Comparison of ENCODE assay signal across 11 cellular contexts in genomic region chr2:211879323-211879722, GRCh38.
A peak's percentile ranks its signal among the peaks of the same experiment; 100 is the strongest.
DNase-seq lines count a peak whose midpoint lies in the region; TF ChIP-seq lines count a peak whose summit lies in the region.
"Had no signal": no experiment of that assay in that cellular context is flagged by ENCODE, and none has a peak within 500 bp of the region (broad histone marks: within the 10 kb centered on the region; RNA-seq: fewer than 3 reads in every experiment).

No MANE protein-coding gene starts in this region.

- no peak overlapping the region for H3K4me2 ChIP-seq in PC-9

- H3F3A ChIP-seq in PC-9 (ENCODE audit: insufficient read depth, low read depth): no peaks in the 10 kb centered on the region

- CTCF ChIA-PET in PC-9 (lab: Charles Lee): no interaction called here

- TF ChIP-seq CTCF in GM12873 (IDR thresholded peaks at IDR 0.05; ENCODE audit: insufficient read depth, low read depth, low read length, missing control alignments): peak; percentile 6
- TF ChIP-seq CTCF in PC-9 (conservative IDR thresholded peaks at IDR 0.05): peak; percentile 47
- TF ChIP-seq CTCF in fibroblast of the aortic adventitia (IDR thresholded peaks at IDR 0.05; ENCODE audit: insufficient read depth, low read length): peak; percentile 36
- peak in 1 of 3 experiments; percentile 30 for TF ChIP-seq CTCF in ascending aorta (IDR thresholded peaks at IDR 0.05)

- H2AFZ ChIP-seq in ACC112 (ENCODE audit: low read length, unreplicated experiment) (peak overlapping the region; percentile 52), PC-9 (no peak overlapping the region)

- H3K79me2 ChIP-seq in ACC112 (ENCODE audit: control insufficient read depth, insufficient read depth, low read length, unreplicated experiment) (no peaks in the 10 kb centered on the region), PC-9 (ENCODE audit: low read depth) (no peaks in the 10 kb centered on the region)

- H4K20me1 ChIP-seq in PC-9 (ENCODE audit: insufficient read depth): no peaks in the 10 kb centered on the region

- peaks cover 4% of the 10 kb centered on the region for H3K4me1 ChIP-seq in ACC112 (ENCODE audit: control insufficient read depth, insufficient read depth, low read length, unreplicated experiment)
- no peaks in the 10 kb centered on the region for H3K4me1 ChIP-seq in PC-9 (replicated peaks; ENCODE audit: insufficient read depth)
- H3K4me1 ChIP-seq in ascending aorta: no peaks in the 10 kb centered on the region
- H3K4me1 ChIP-seq: Caco-2 had no signal

- H3K27ac ChIP-seq in ACC112 (ENCODE audit: low read depth, low read length) (no peak overlapping the region), PC-9 (no peak overlapping the region), ascending aorta (no peak overlapping the region)

- H3K9me3 ChIP-seq in PC-9 (ENCODE audit: insufficient read depth, low read depth) (no peaks in the 10 kb centered on the region), ascending aorta (no peaks in the 10 kb centered on the region)
- H3K9me3 ChIP-seq: Caco-2 had no signal

- DNase-seq in PC-9 (no peak), fibroblast of the aortic adventitia (ENCODE audit: low read depth) (peak; percentile 41), T1000 (lab: John Stamatoyannopoulos, UW) (no peak), ascending aorta (ENCODE audit: low spot score in 2 of 2) (no peak), KG1 (lab: John Stamatoyannopoulos, UW) (no peak), NCI-H524 (lab: John Stamatoyannopoulos, UW) (no peak)
- DNase-seq: activated CD4-positive, alpha-beta memory T cell treated with anti-CD3 and anti-CD28 coated beads, Interleukin-2, amount 10 ng/mL, durations not matched to agents 7 days and 5 days; Caco-2; stimulated activated CD4-positive, alpha-beta T cell treated with anti-CD3 and anti-CD28 coated beads, Interleukin-4, amount 100 ng/mL, for 1 hour had no signal

- no peaks in the 10 kb centered on the region for H3K9me2 ChIP-seq in PC-9 (ENCODE audit: insufficient read depth)

- no peaks in the 10 kb centered on the region for H3K36me3 ChIP-seq in ACC112 (ENCODE audit: insufficient read depth, low read length)
- H3K36me3 ChIP-seq in PC-9 (ENCODE audit: low read depth): no peaks in the 10 kb centered on the region
- no peaks in the 10 kb centered on the region for H3K36me3 ChIP-seq in ascending aorta

- H3K4me3 ChIP-seq in ACC112 (ENCODE audit: low read depth, low read length): no peak overlapping the region
- no peak overlapping the region for H3K4me3 ChIP-seq in PC-9
- H3K4me3 ChIP-seq in fibroblast of the aortic adventitia (ENCODE audit: low read depth, low read length): no peak overlapping the region
- H3K4me3 ChIP-seq in ascending aorta: no peak overlapping the region

- no peaks in the 10 kb centered on the region for H3K27me3 ChIP-seq in ACC112 (ENCODE audit: insufficient read depth, low read length)
- no peaks in the 10 kb centered on the region for H3K27me3 ChIP-seq in PC-9 (ENCODE audit: insufficient read depth, low read depth)
- no peaks in the 10 kb centered on the region for H3K27me3 ChIP-seq in ascending aorta

- POLR2A ChIA-PET in PC-9 (lab: Charles Lee; ENCODE audit: unreplicated experiment): interaction anchor here (0.7 kb wide), 1 partner anchor 1225 kb away, joined by 8 read pairs; no protein-coding TSS in a partner anchor

- BruUV-seq in PC-9 (replicated peaks; lab: Mats Ljungman, UMichigan): no TSS peak

- intact Hi-C loops in PC-9 (cut with micrococcal nuclease; ENCODE audit: unreplicated experiment): no loop called here
- intact Hi-C loops in ascending aorta (cut with DNase I): no loop called here
